ENCODE assay signal across 11 cellular contexts in the genomic region with DNA sequence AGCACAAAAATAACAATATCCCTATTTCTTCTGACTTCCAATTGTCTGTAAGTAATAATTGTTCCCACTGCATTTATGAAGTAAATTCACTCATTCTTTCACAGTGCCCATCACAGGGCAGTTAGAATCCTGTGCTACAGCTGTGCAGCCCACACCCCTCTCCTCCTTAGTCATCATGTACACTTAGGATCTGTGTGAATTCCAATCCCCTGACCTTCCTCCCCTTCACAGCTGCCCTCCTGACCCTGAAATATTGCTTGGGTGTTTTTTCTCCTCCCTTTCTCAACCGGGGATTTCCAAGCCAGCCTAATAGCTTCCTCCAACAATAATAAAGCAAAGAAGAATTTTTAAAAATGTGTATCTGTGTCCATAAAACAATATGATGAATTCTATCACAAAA.
DNase-seq lines count a peak whose midpoint lies in the region; ATAC-seq, FAIRE-seq and TF ChIP-seq lines count a peak whose summit lies in the region.
"Had no signal": no experiment of that assay in that cellular context is flagged by ENCODE, and none has a peak within 500 bp of the region (broad histone marks: within the 10 kb centered on the region; RNA-seq: fewer than 3 reads in every experiment).

No MANE protein-coding gene starts in this region.

- H3K4me3 ChIP-seq in parathyroid adenoma (ENCODE audit: low read depth, low read length), result no peak overlapping the region

- no peak for ATAC-seq in activated naive CD8-positive, alpha-beta T cell treated with anti-CD3 and anti-CD28 coated beads, Interleukin-2, amount 50 U/mL, for 24 hours
- ATAC-seq in HG03097 (IDR thresholded peaks at IDR 0.05; ENCODE audit: low FRiP score, unreplicated experiment), result no peak

- H3K4me1 ChIP-seq in parathyroid adenoma, result no peaks in the 10 kb centered on the region

- H2AFZ ChIP-seq in parathyroid adenoma, result peak overlapping the region; percentile 21

- H3K36me3 Mint-ChIP-seq in activated naive CD8-positive, alpha-beta T cell treated with anti-CD3 and anti-CD28 coated beads, Interleukin-2, amount 50 U/mL, for 24 hours (ENCODE audit: low read depth), result no peaks in the 10 kb centered on the region

- H3K9me3 Mint-ChIP-seq in activated naive CD8-positive, alpha-beta T cell treated with anti-CD3 and anti-CD28 coated beads, Interleukin-2, amount 50 U/mL, for 24 hours, result no peaks in the 10 kb centered on the region

- peaks cover 2% of the 10 kb centered on the region for H3K4me1 Mint-ChIP-seq in activated naive CD8-positive, alpha-beta T cell treated with anti-CD3 and anti-CD28 coated beads, Interleukin-2, amount 50 U/mL, for 24 hours

- H3K9me3 ChIP-seq in parathyroid adenoma (ENCODE audit: control insufficient read depth, low read length), result no peaks in the 10 kb centered on the region

- H3K4me2 ChIP-seq in parathyroid adenoma (ENCODE audit: low read length), result no peak overlapping the region

- no peak for TF ChIP-seq CTCF in parathyroid adenoma (IDR thresholded peaks at IDR 0.05)

- no peak overlapping the region for H3K4me3 Mint-ChIP-seq in activated naive CD8-positive, alpha-beta T cell treated with anti-CD3 and anti-CD28 coated beads, Interleukin-2, amount 50 U/mL, for 24 hours

- no peak for FAIRE-seq in GM19239 (lab: Jason Lieb, UNC)

- H3K36me3 ChIP-seq in parathyroid adenoma (ENCODE audit: control insufficient read depth, insufficient read depth, low read length), result no peaks in the 10 kb centered on the region

- no peaks in the 10 kb centered on the region for H3K79me2 ChIP-seq in parathyroid adenoma

- peaks cover 8% of the 10 kb centered on the region for H3K27me3 Mint-ChIP-seq in activated naive CD8-positive, alpha-beta T cell treated with anti-CD3 and anti-CD28 coated beads, Interleukin-2, amount 50 U/mL, for 24 hours

- H3K9ac ChIP-seq in parathyroid adenoma, result no peak overlapping the region

- no peak overlapping the region for H3K27ac Mint-ChIP-seq in activated naive CD8-positive, alpha-beta T cell treated with anti-CD3 and anti-CD28 coated beads, Interleukin-2, amount 50 U/mL, for 24 hours

- H3K27me3 ChIP-seq in parathyroid adenoma (ENCODE audit: control insufficient read depth, insufficient read depth, low read length), result no peaks in the 10 kb centered on the region

- H3K27ac ChIP-seq in parathyroid adenoma, result no peak overlapping the region

- DNase-seq in ELR (ENCODE audit: low read depth), result peak; percentile 93
- DNase-seq in RKO (ENCODE audit: low spot score), result peak; percentile 69
- peak; percentile 64 for DNase-seq in fibroblast of gingiva (ENCODE audit: low read depth)
- no peak for DNase-seq in GM19239 (ENCODE audit: insufficient read length, low spot score)
- DNase-seq in activated naive CD8-positive, alpha-beta T cell treated with anti-CD3 and anti-CD28 coated beads, Interleukin-2, amount 50 U/mL, for 24 hours, result no peak
- no peak for DNase-seq in Kasumi-1 (lab: John Stamatoyannopoulos, UW)
- DNase-seq: activated CD4-positive, alpha-beta T cell treated with anti-CD3 and anti-CD28 coated beads for 48 hours; activated gamma-delta T cell treated with Interleukin-2 at 50 U/mL for 16 hours; SHP77 treated with DMSO at 0.1 percent for 48 hours had no signal

Comparison
In these comparisons a context has a peak if more than half of its experiments do, and no peak if none do; other contexts are left out.
1. DNase-seq: peak in ELR (single experiment), RKO (single experiment) and fibroblast of gingiva (single experiment); none in GM19239 (single experiment), activated naive CD8-positive, alpha-beta T cell treated with anti-CD3 and anti-CD28 coated beads, Interleukin-2, amount 50 U/mL, for 24 hours (single experiment) and Kasumi-1 (0 of 2).